21 cellular contexts compared by ENCODE assay signal in the genomic region with DNA sequence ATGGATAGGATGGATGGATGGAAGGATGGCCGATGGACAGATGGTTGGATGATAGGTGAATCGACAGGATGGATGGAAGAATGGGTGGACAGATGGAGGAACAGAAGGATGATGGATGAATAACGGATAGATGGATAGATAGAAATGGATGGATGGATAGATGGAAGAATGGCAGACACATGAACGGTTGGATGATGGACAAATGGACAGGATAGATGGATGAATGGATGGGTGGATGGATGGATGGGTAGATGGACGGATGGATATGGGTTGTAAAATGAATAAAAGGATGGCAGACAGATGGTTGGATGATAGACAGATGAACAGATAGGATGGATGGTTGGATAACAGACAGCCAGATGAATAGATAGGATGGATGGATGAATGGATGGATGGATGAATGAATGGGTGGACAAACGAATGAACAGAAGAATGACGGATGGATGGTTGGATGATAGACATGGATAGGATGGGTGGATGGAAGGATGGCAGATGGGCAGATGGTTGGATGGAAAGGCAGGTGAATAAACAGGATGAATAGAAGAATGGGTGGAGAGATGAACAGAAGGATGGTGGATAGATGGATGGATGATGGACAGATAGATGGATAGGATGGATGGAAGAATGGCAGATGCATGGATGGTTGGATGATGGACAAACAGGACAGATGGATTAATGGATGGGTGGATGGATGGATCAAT. TPM values are rescaled to one million over a fixed set of nuclear protein-coding genes. Genes with fewer than 3 reads are reported as not detected.
DNase-seq lines count a peak whose midpoint lies in the region; ATAC-seq, FAIRE-seq and TF ChIP-seq lines count a peak whose summit lies in the region.
"Had no signal": no experiment of that assay in that cellular context is flagged by ENCODE, and none has a peak within 500 bp of the region (broad histone marks: within the 10 kb centered on the region; RNA-seq: fewer than 3 reads in every experiment).

No MANE protein-coding gene starts in this region.

- no peaks in the 10 kb centered on the region for H3K4me1 Mint-ChIP-seq in chondrocyte (ENCODE audit: low read depth)

- no peak for TF ChIP-seq CTCF in chondrocyte (IDR thresholded peaks at IDR 0.05)
- TF ChIP-seq CTCF in GM10248 (IDR thresholded peaks at IDR 0.05; ENCODE audit: control extremely low read depth, extremely low read depth, low read depth, missing control alignments), result no peak

- H3K9me3 Mint-ChIP-seq in chondrocyte (ENCODE audit: low read depth), result peaks cover 23% of the 10 kb centered on the region

- CTCF ChIA-PET in GM10248 (lab: Yijun Ruan, JAX), result no interaction called here

- FAIRE-seq in GM12892 (lab: Jason Lieb, UNC), result peak; percentile 21
- peak; percentile 69 for FAIRE-seq in HTR-8/SVneo (lab: Jason Lieb, UNC)
- peak; percentile 75 for FAIRE-seq in urothelium cell line (lab: Jason Lieb, UNC)
- FAIRE-seq: GM18507 had no signal

- H3K27ac Mint-ChIP-seq in chondrocyte (ENCODE audit: unreplicated experiment), result peak overlapping the region; percentile 1
- H3K27ac Mint-ChIP-seq: CD4-positive, alpha-beta memory T cell had no signal

- no peaks in the 10 kb centered on the region for H3K36me3 Mint-ChIP-seq in chondrocyte (ENCODE audit: low read depth)

- DNase-seq in GM12892 (ENCODE audit: insufficient read length), result no peak
- DNase-seq in HTR-8/SVneo (ENCODE audit: insufficient read length, low spot score), result no peak
- DNase-seq in chondrocyte (ENCODE audit: low spot score), result no peak
- DNase-seq in urothelium cell line (ENCODE audit: low spot score), result no peak
- DNase-seq in MV-4-11 (lab: John Stamatoyannopoulos, UW), result no peak
- no peak for DNase-seq in GM10248 (ENCODE audit: extremely low spot score)
- DNase-seq: C1 segment of cervical spinal cord; Calu3; CD4-positive, alpha-beta memory T cell; COR-L47; DMS53; DMS79 treated with DMSO at 0.1 percent for 48 hours; GOT3; H7; HCEC 1CT had no signal

- TF ChIP-seq POLR2A in GM12892 (IDR thresholded peaks at IDR 0.05; ENCODE audit: low read depth, low read length), result no peak
- TF ChIP-seq POLR2A in GM18505 (IDR thresholded peaks at IDR 0.05; ENCODE audit: borderline replicate concordance, extremely low read depth, insufficient read depth, insufficient read length), result no peak

- POLR2A ChIA-PET in GM10248 (lab: Yijun Ruan, JAX), result no interaction called here

- ATAC-seq in GM18505 (IDR thresholded peaks at IDR 0.05; ENCODE audit: unreplicated experiment), result no peak

- H3K4me3 Mint-ChIP-seq in chondrocyte (ENCODE audit: unreplicated experiment), result no peak overlapping the region
- H3K4me3 Mint-ChIP-seq: CD4-positive, alpha-beta memory T cell had no signal

- no peaks in the 10 kb centered on the region for H3K27me3 Mint-ChIP-seq in chondrocyte (ENCODE audit: low read depth)

RNA-seq across cellular contexts. Expression of gene DYNLRB2, which starts 55.9 kb away (rescaled TPM):
- not detected for polyA plus RNA-seq in GM12892 (2012; ENCODE audit: missing spikeins)
- total RNA-seq in chondrocyte, result not detected in 3 replicates
- total RNA-seq: A172, A673, Calu3, Daoy, G401 had no signal
- polyA plus RNA-seq: CD4-positive, alpha-beta memory T cell had no signal
